19 cellular contexts compared by ENCODE assay signal in the genomic region with DNA sequence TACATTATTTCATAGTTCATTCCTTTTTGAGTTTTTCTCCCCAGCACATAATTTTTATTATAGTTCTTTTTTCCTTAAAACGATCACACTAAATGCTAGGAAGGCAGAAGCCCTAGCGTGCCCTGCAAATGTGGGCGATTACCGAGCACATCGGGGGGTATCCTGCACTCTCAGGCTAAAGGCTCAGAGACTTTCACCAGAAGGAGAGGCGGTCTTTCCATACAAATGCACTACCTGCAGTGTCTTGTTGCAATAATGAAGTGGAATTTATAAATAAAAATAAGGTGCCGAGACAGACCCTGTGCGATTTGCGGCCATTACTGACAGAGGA. TPM values are rescaled to one million over a fixed set of nuclear protein-coding genes. Genes with fewer than 3 reads are reported as not detected.
"Had no signal": no experiment of that assay in that cellular context is flagged by ENCODE, and none has a peak within 500 bp of the region (broad histone marks: within the 10 kb centered on the region; RNA-seq: fewer than 3 reads in every experiment).

No MANE protein-coding gene starts in this region.

- DNase-seq: activated B cell treated with CpG ODN at 0.5 μM for 24 hours; activated effector memory CD4-positive, alpha-beta T cell treated with anti-CD3 and anti-CD28 coated beads, Interleukin-2, amount 50 U/mL, for 16 hours; dorsolateral prefrontal cortex; kidney glomerular epithelial cell; left ventricle myocardium superior; natural killer cell; occipital lobe; stimulated activated CD4-positive, alpha-beta T cell treated with anti-CD3 and anti-CD28 coated beads, Interleukin-4, amount 100 ng/mL, for 1 hour; stimulated activated naive B cell treated with anti-CD40 and anti-IgM and Interleukin-4, amounts not matched to agents 10 μg/mL and 1 μg/mL and 100 μg/mL, for 72 hours; substantia nigra; T-helper 2 cell had no signal

- H3K9me3 ChIP-seq: adrenal gland had no signal

- ATAC-seq: activated CD8-positive, alpha-beta T cell treated with anti-CD3 and anti-CD28 coated beads for 36 hours; left ventricle myocardium superior; natural killer cell; stimulated activated naive B cell treated with anti-CD40 and anti-IgM and Interleukin-4, amounts not matched to agents 10 μg/mL and 1 μg/mL and 100 μg/mL, for 72 hours had no signal

- H3K4me1 ChIP-seq: adrenal gland, tibial nerve had no signal

- FAIRE-seq: endometrium had no signal

- H3K4me3 ChIP-seq: adrenal gland, cardiac muscle cell, dorsolateral prefrontal cortex, hepatocyte, tibial nerve had no signal

- H3K36me3 ChIP-seq: adrenal gland, cardiac muscle cell, tibial nerve had no signal

- H3K27ac ChIP-seq: adrenal gland, cardiac muscle cell, dorsolateral prefrontal cortex, hepatocyte, tibial nerve had no signal

RNA-seq across cellular contexts. Expression of a gene that starts 29.3 kb away (rescaled TPM):
- total RNA-seq: activated B cell treated with CpG ODN at 0.5 μM for 24 hours; activated CD8-positive, alpha-beta T cell treated with anti-CD3 and anti-CD28 coated beads for 36 hours; adrenal gland; cardiac muscle cell; dorsolateral prefrontal cortex; esophagus mucosa; hepatocyte; left ventricle myocardium superior; natural killer cell; occipital lobe; posterior vena cava; tibial nerve had no signal
- polyA plus RNA-seq: adrenal gland, cardiac muscle cell, hepatocyte had no signal
